2 cellular contexts compared by ENCODE assay signal in genomic region chr17:50095626-50096037, GRCh38.
TF ChIP-seq lines count a peak whose summit lies in the region.

No MANE protein-coding gene starts in this region.

TF ChIP-seq in GM12878, 131 proteins besides CTCF, POLR2A, EP300 and RAD21 (continues in another document):
- TF ChIP-seq KLF5 (IDR thresholded peaks at IDR 0.05; ENCODE audit: partially characterized antibody) = no peak
- TF ChIP-seq ZBTB4 (CRISPR knock-in tag; IDR thresholded peaks at IDR 0.05) = no peak
- no peak for TF ChIP-seq NFIC (IDR thresholded peaks at IDR 0.05; ENCODE audit: low read depth, low read length)
- TF ChIP-seq ZBED1 (IDR thresholded peaks at IDR 0.05; ENCODE audit: borderline replicate concordance) = no peak
- no peak for TF ChIP-seq RCOR1 (conservative IDR thresholded peaks at IDR 0.05; ENCODE audit: low read depth, low read length)
- TF ChIP-seq ZNF24 (IDR thresholded peaks at IDR 0.05) = peak; percentile 18; the same call in 1 of the 2 replicates
- no peak for TF ChIP-seq KDM1A (IDR thresholded peaks at IDR 0.05; ENCODE audit: borderline replicate concordance)
- TF ChIP-seq BCLAF1 (IDR thresholded peaks at IDR 0.05) = no peak
- TF ChIP-seq POLR2AphosphoS5 (IDR thresholded peaks at IDR 0.05; ENCODE audit: low read length) = no peak
- TF ChIP-seq SMARCA5 (IDR thresholded peaks at IDR 0.05) = peak; percentile 49; the same call in 1 of the 2 replicates
- TF ChIP-seq PML (IDR thresholded peaks at IDR 0.05; ENCODE audit: low read length) = no peak
- 0 out of 4 replicates have a peak, but pooled peaks of 1 of the 2 experiments have one; percentile 10 for TF ChIP-seq IKZF2 (IDR thresholded peaks at IDR 0.05)
- TF ChIP-seq ZNF207 (IDR thresholded peaks at IDR 0.05; ENCODE audit: borderline replicate concordance) = no peak
- no peak for TF ChIP-seq E4F1 (IDR thresholded peaks at IDR 0.05; ENCODE audit: borderline replicate concordance, partially characterized antibody)

TF ChIP-seq in liver, 16 proteins besides CTCF, POLR2A, EP300 and RAD21:
- TF ChIP-seq HNF4G (IDR thresholded peaks at IDR 0.05) (no peak), SP1 (IDR thresholded peaks at IDR 0.05) (no peak), MAX (IDR thresholded peaks at IDR 0.05) (no peak), NR2F2 (IDR thresholded peaks at IDR 0.05) (no peak), EGR1 (IDR thresholded peaks at IDR 0.05; ENCODE audit: low read depth in 2 of 2) (no peak), HNF4A (conservative IDR thresholded peaks at IDR 0.05) (no peak), TAF1 (conservative IDR thresholded peaks at IDR 0.05) (no peak)
